Comparison of ENCODE assay signal across 9 cellular contexts in genomic region chrX:101759000-101759399, GRCh38.
DNase-seq lines count a peak whose midpoint lies in the region; ATAC-seq, FAIRE-seq and TF ChIP-seq lines count a peak whose summit lies in the region.
"Had no signal": no experiment of that assay in that cellular context is flagged by ENCODE, and none has a peak within 500 bp of the region (broad histone marks: within the 10 kb centered on the region; RNA-seq: fewer than 3 reads in every experiment).

No MANE protein-coding gene starts in this region.

- H4K20me1 ChIP-seq in OCI-LY3 (ENCODE audit: insufficient read depth, low read length) = no peaks in the 10 kb centered on the region

- H3K36me3 ChIP-seq in OCI-LY3 (replicated peaks; ENCODE audit: low read depth, low read length) = no peaks in the 10 kb centered on the region

- H3K4me3 ChIP-seq in OCI-LY3 (ENCODE audit: low read length) = peak overlapping the region; percentile 56

- no peaks in the 10 kb centered on the region for H3K9me3 Mint-ChIP-seq in stimulated activated effector memory CD8-positive, alpha-beta T cell treated with anti-CD3 and anti-CD28 coated beads, Interleukin-12 subunit alpha, Interleukin-12 subunit beta, amount 100 ng/mL, for 72 hours

- H3K4me2 ChIP-seq in OCI-LY3 (ENCODE audit: low read length) = peak overlapping the region; percentile 52

- no peak overlapping the region for H3K27ac Mint-ChIP-seq in stimulated activated effector memory CD8-positive, alpha-beta T cell treated with anti-CD3 and anti-CD28 coated beads, Interleukin-12 subunit alpha, Interleukin-12 subunit beta, amount 100 ng/mL, for 72 hours

- H2AFZ ChIP-seq in OCI-LY3 (ENCODE audit: low read depth, low read length) = peak overlapping the region; percentile 79; the same call in 1 of the 2 replicates

- no peak overlapping the region for H3K4me3 Mint-ChIP-seq in stimulated activated effector memory CD8-positive, alpha-beta T cell treated with anti-CD3 and anti-CD28 coated beads, Interleukin-12 subunit alpha, Interleukin-12 subunit beta, amount 100 ng/mL, for 72 hours

- no peak overlapping the region for H3K9ac ChIP-seq in OCI-LY3 (ENCODE audit: low read length)

- TF ChIP-seq CTCF in GM12872 (IDR thresholded peaks at IDR 0.05; ENCODE audit: insufficient read depth, low read depth, low read length) (peak; percentile 35; the same call in 1 of the 3 replicates), OCI-LY3 (IDR thresholded peaks at IDR 0.05; ENCODE audit: low read depth, low read length) (peak; percentile 52)

- peak; percentile 4 for DNase-seq in A172 (ENCODE audit: low spot score)
- peak; percentile 53 for DNase-seq in astrocyte of the hippocampus (ENCODE audit: low read depth, low spot score)
- no peak for DNase-seq in stimulated activated effector memory CD8-positive, alpha-beta T cell treated with anti-CD3 and anti-CD28 coated beads, Interleukin-12 subunit alpha, Interleukin-12 subunit beta, amount 100 ng/mL, for 72 hours (ENCODE audit: low spot score in 2 of 2)

- H3K4me1 Mint-ChIP-seq in stimulated activated effector memory CD8-positive, alpha-beta T cell treated with anti-CD3 and anti-CD28 coated beads, Interleukin-12 subunit alpha, Interleukin-12 subunit beta, amount 100 ng/mL, for 72 hours = no peaks in the 10 kb centered on the region

- no peaks in the 10 kb centered on the region for H3K4me1 ChIP-seq in OCI-LY3 (ENCODE audit: low read length)

- no peaks in the 10 kb centered on the region for H3K79me2 ChIP-seq in OCI-LY3 (ENCODE audit: low read length)

- H3K27ac ChIP-seq in OCI-LY3 (ENCODE audit: low read length) = no peak overlapping the region
- H3K27ac ChIP-seq: HL-60 had no signal

- no peaks in the 10 kb centered on the region for H3K36me3 Mint-ChIP-seq in stimulated activated effector memory CD8-positive, alpha-beta T cell treated with anti-CD3 and anti-CD28 coated beads, Interleukin-12 subunit alpha, Interleukin-12 subunit beta, amount 100 ng/mL, for 72 hours

- FAIRE-seq in islet of Langerhans (lab: Jason Lieb, UNC) = peak; percentile 77

- ATAC-seq in HG02798 (IDR thresholded peaks at IDR 0.05; ENCODE audit: poor library complexity, unreplicated experiment) (peak; percentile 86), GM19328 (IDR thresholded peaks at IDR 0.05; ENCODE audit: unreplicated experiment) (no peak)
- peak; percentile 63 for ATAC-seq in stimulated activated effector memory CD8-positive, alpha-beta T cell treated with anti-CD3 and anti-CD28 coated beads, Interleukin-12 subunit alpha, Interleukin-12 subunit beta, amount 100 ng/mL, for 72 hours

- no peaks in the 10 kb centered on the region for H3K27me3 ChIP-seq in OCI-LY3 (ENCODE audit: low read depth, low read length)

- no peaks in the 10 kb centered on the region for H3K9me3 ChIP-seq in OCI-LY3 (ENCODE audit: insufficient read depth, low read length)

Comparison
In these comparisons a context has a peak if more than half of its experiments do, and no peak if none do; other contexts are left out.
1. DNase-seq: peak in A172 (single experiment) and astrocyte of the hippocampus (single experiment); none in stimulated activated effector memory CD8-positive, alpha-beta T cell treated with anti-CD3 and anti-CD28 coated beads, Interleukin-12 subunit alpha, Interleukin-12 subunit beta, amount 100 ng/mL, for 72 hours (0 of 2).